15 cellular contexts compared by ENCODE assay signal in the genomic region with DNA sequence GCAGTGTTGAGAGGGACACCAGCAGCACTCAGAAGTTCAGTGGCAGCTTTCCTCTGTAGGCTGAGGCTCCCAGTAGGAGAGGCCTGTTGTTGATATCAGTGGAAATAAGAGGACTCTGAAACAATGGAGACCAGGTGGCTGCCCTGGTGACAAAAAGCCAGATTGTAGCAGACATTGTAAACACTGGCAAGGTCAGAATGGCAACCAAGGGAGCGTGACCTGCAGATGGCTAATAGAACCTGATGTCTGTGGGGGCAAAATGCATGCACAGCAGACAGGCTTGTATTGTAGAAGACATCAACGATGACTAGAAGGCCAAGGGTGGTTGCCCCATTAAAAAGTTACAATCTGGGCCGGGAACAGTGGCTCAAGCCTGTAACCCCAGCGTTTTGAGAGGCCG.
DNase-seq lines count a peak whose midpoint lies in the region; FAIRE-seq and TF ChIP-seq lines count a peak whose summit lies in the region.
"Had no signal": no experiment of that assay in that cellular context is flagged by ENCODE, and none has a peak within 500 bp of the region (broad histone marks: within the 10 kb centered on the region; RNA-seq: fewer than 3 reads in every experiment).

No MANE protein-coding gene starts in this region.

- DNase-seq in NCI-H524 (lab: John Stamatoyannopoulos, UW) (peak; percentile 36 to 78), NCI-H524 treated with DMSO at 0.1 percent for 48 hours (lab: John Stamatoyannopoulos, UW) (no peak), NCI-H2107 (lab: John Stamatoyannopoulos, UW) (peak; percentile 72), SHP77 treated with DMSO at 0.1 percent for 48 hours (lab: John Stamatoyannopoulos, UW) (peak; percentile 39), urothelium cell line (ENCODE audit: low spot score) (peak; percentile 1), dedifferentiated amniotic fluid mesenchymal stem cell (ENCODE audit: extremely low spot score) (no peak), GM10266 (ENCODE audit: extremely low spot score) (no peak)
- DNase-seq in activated CD4-positive, alpha-beta T cell treated with anti-CD3 and anti-CD28 coated beads for 48 hours, result no peak
- DNase-seq: activated T-cell treated with anti-CD3 and anti-CD28 coated beads, Interleukin-2, amount 50 U/mL, for 4 hours; CD4-positive, alpha-beta memory T cell; GDM1; kidney; sigmoid colon; stimulated activated CD4-positive, alpha-beta T cell treated with anti-CD3 and anti-CD28 coated beads, Interleukin-4, amount 100 ng/mL, for 24 hours; tibial artery had no signal

- no peak for TF ChIP-seq CTCF in GM10266 (IDR thresholded peaks at IDR 0.05; ENCODE audit: control insufficient read depth, insufficient read depth, low read depth, missing control alignments)

- no peak for FAIRE-seq in urothelium cell line (lab: Jason Lieb, UNC)
- FAIRE-seq: kidney had no signal

Comparison
In these comparisons a context has a peak if more than half of its experiments do, and no peak if none do; other contexts are left out.
1. DNase-seq: peak in NCI-H524 (2 of 2), NCI-H2107 (single experiment), SHP77 treated with DMSO at 0.1 percent for 48 hours (single experiment) and urothelium cell line (single experiment); none in NCI-H524 treated with DMSO at 0.1 percent for 48 hours (single experiment), activated CD4-positive, alpha-beta T cell treated with anti-CD3 and anti-CD28 coated beads for 48 hours (single experiment), dedifferentiated amniotic fluid mesenchymal stem cell (single experiment) and GM10266 (single experiment).